ENCODE assay signal across 10 cellular contexts in genomic region chr19:1066251-1066747, GRCh38. TPM values are rescaled to one million over a fixed set of nuclear protein-coding genes. Genes with fewer than 3 reads are reported as not detected.
DNase-seq lines count a peak whose midpoint lies in the region; ATAC-seq, FAIRE-seq and TF ChIP-seq lines count a peak whose summit lies in the region.
"Had no signal": no experiment of that assay in that cellular context is flagged by ENCODE, and none has a peak within 500 bp of the region (broad histone marks: within the 10 kb centered on the region; RNA-seq: fewer than 3 reads in every experiment).

No MANE protein-coding gene starts in this region.

- POLR2A ChIA-PET in WTC11 (lab: Charles Lee): interaction anchor here (0.8 to 3.0 kb wide), 6 partner anchors 16 to 38 kb away, joined by 3 to 14 read pairs (median 6); partner anchors contain the start of genes ABCA7 and GPX4

- H3K9me3 ChIP-seq in GM23248 (ENCODE audit: low read depth) (no peaks in the 10 kb centered on the region), lower lobe of right lung (no peaks in the 10 kb centered on the region)

- peaks cover 17% of the 10 kb centered on the region for H3K4me1 Mint-ChIP-seq in WTC11

- H3K4me3 ChIP-seq in ACC112 (ENCODE audit: low read depth, low read length): peak overlapping the region; percentile 60; the same call in 1 of the 2 replicates
- no peak overlapping the region for H3K4me3 ChIP-seq in GM23248
- peak overlapping the region; percentile 73 for H3K4me3 ChIP-seq in lower lobe of right lung

- no peaks in the 10 kb centered on the region for H3F3A ChIP-seq in GM23248 (ENCODE audit: insufficient read depth)

- 35 to 46% methylated on average over 13 to 17 of the region's 17 CpGs for WGBS in GM23248 (ENCODE audit: low coverage in 1 of 2, low lambda C conversion rate in 2 of 2, missing lambda C conversion rate in 2 of 2), 2 experiments

- TF ChIP-seq CTCF in WTC11 (IDR thresholded peaks at IDR 0.05) (no peak), lower lobe of right lung (IDR thresholded peaks at IDR 0.05) (no peak)

- H3K4me3 Mint-ChIP-seq in WTC11: peak overlapping the region; percentile 60; the same call in 1 of the 2 replicates
- H3K4me3 Mint-ChIP-seq: HFFc6 had no signal

- H3K27ac ChIP-seq in ACC112 (ENCODE audit: low read depth, low read length) (no peak overlapping the region), GM23248 (no peak overlapping the region), lower lobe of right lung (peak overlapping the region; percentile 81)

- no peaks in the 10 kb centered on the region for H3K9me3 Mint-ChIP-seq in WTC11
- H3K9me3 Mint-ChIP-seq: HFFc6 had no signal

- CTCF ChIA-PET in WTC11 (lab: Charles Lee): interaction anchor here (0.8 to 7.5 kb wide), 23 partner anchors 10 to 203 kb away, joined by 3 to 109 read pairs (median 7); partner anchors contain the start of genes ABCA7, CNN2 and GPX4

- H3K4me1 ChIP-seq in ACC112 (ENCODE audit: control insufficient read depth, insufficient read depth, low read length, unreplicated experiment) (no peaks in the 10 kb centered on the region), GM23248 (ENCODE audit: insufficient read depth) (no peaks in the 10 kb centered on the region), lower lobe of right lung (peaks cover 62% of the 10 kb centered on the region)

- no peak for TF ChIP-seq POLR2A in GM12891 (IDR thresholded peaks at IDR 0.05; ENCODE audit: low read depth, low read length)

- ATAC-seq in WTC11 (no peak), lower lobe of right lung (peak; percentile 3 to 4), HG03342 (IDR thresholded peaks at IDR 0.05; ENCODE audit: unreplicated experiment) (no peak)

- intact Hi-C loops in lower lobe of right lung (cut with DNase I): no loop called here

- FAIRE-seq in GM12891 (lab: Jason Lieb, UNC): no peak

- peak overlapping the region; percentile 73 for H3K4me2 ChIP-seq in GM23248 (ENCODE audit: unreplicated experiment)

- no peak overlapping the region for H3K27ac Mint-ChIP-seq in WTC11
- H3K27ac Mint-ChIP-seq: HFFc6 had no signal

- H3K9ac ChIP-seq in GM23248: no peak overlapping the region; the same call in 1 of the 2 replicates

- H3K9me2 ChIP-seq in GM23248 (ENCODE audit: insufficient read depth): no peaks in the 10 kb centered on the region

- H2AFZ ChIP-seq in ACC112 (ENCODE audit: low read length, unreplicated experiment) (no peak overlapping the region), GM23248 (no peak overlapping the region; the same call in 1 of the 2 replicates)

- H4K20me1 ChIP-seq in GM23248 (ENCODE audit: insufficient read depth): no peaks in the 10 kb centered on the region

- H3K36me3 Mint-ChIP-seq in WTC11: no peaks in the 10 kb centered on the region

- peaks cover 27% of the 10 kb centered on the region for H3K27me3 ChIP-seq in ACC112 (ENCODE audit: insufficient read depth, low read length)
- peaks cover 31% of the 10 kb centered on the region for H3K27me3 ChIP-seq in GM23248 (replicated peaks; ENCODE audit: insufficient read depth)
- peaks cover 8% of the 10 kb centered on the region for H3K27me3 ChIP-seq in lower lobe of right lung (ENCODE audit: low read depth)

- DNase-seq in GM23248 (no peak), WTC11 (ENCODE audit: low spot score) (no peak), lower lobe of right lung (peak; percentile 75), NCI-H2171 treated with DMSO at 0.1 percent for 48 hours (lab: John Stamatoyannopoulos, UW) (no peak), C1 segment of cervical spinal cord (lab: John Stamatoyannopoulos, UW) (no peak), GM12891 (ENCODE audit: insufficient read length, low spot score) (no peak)
- DNase-seq: HFFc6, NCI-H1092 treated with DMSO at 0.1 percent for 48 hours had no signal

- in situ Hi-C loops in GM23248 (cut with MboI): no loop called here

- H3K27me3 Mint-ChIP-seq in WTC11 (ENCODE audit: low read depth): peaks cover 33% of the 10 kb centered on the region

- H3K79me2 ChIP-seq in ACC112 (ENCODE audit: control insufficient read depth, insufficient read depth, low read length, unreplicated experiment) (no peaks in the 10 kb centered on the region), GM23248 (ENCODE audit: insufficient read depth) (no peaks in the 10 kb centered on the region)

- H3K36me3 ChIP-seq in ACC112 (ENCODE audit: insufficient read depth, low read length) (no peaks in the 10 kb centered on the region), GM23248 (ENCODE audit: low read depth) (no peaks in the 10 kb centered on the region), lower lobe of right lung (peaks cover 7% of the 10 kb centered on the region)

TF ChIP-seq in WTC11, 78 proteins besides CTCF, POLR2A, EP300 and RAD21:
- no peak for TF ChIP-seq ZBTB21 (CRISPR knock-in tag; IDR thresholded peaks at IDR 0.05; ENCODE audit: borderline replicate concordance)

TF ChIP-seq in GM12891, 5 proteins besides CTCF, POLR2A, EP300 and RAD21:
- TF ChIP-seq SPI1 (IDR thresholded peaks at IDR 0.05; ENCODE audit: low read depth, low read length) (no peak), PAX5 (IDR thresholded peaks at IDR 0.05; ENCODE audit: insufficient read depth, low read length, severe bottlenecking) (no peak), TAF1 (IDR thresholded peaks at IDR 0.05; ENCODE audit: low read depth, low read length) (no peak), POU2F2 (IDR thresholded peaks at IDR 0.05; ENCODE audit: low read depth, low read length) (no peak), POLR2AphosphoS5 (IDR thresholded peaks at IDR 0.05; ENCODE audit: low read depth, low read length) (no peak)

RNA-seq across cellular contexts. Expression of gene ARHGAP45, which starts 0.7 kb away (rescaled TPM):
- 1.5 and 6.3 TPM in 2 replicates for total RNA-seq in GM23248 (2014; rRNA removed; shearing (Covaris generic))
- 3.2 and 3.5 TPM in 2 replicates for polyA plus RNA-seq in GM23248 (2016; fragmentation: Nextera tagmentation; extraction: Ambion mirVana)
- total RNA-seq in WTC11 (2021): 40.9 to 46.4 TPM (median 44.1 TPM) in 3 replicates
- total RNA-seq in lower lobe of right lung: 83.5 TPM
- 71.9 TPM for polyA plus RNA-seq in GM12891 (2012; ENCODE audit: low read depth, missing spikeins)

RNA-seq across cellular contexts. Expression of gene ABCA7, which starts 26.4 kb away (rescaled TPM):
- 1.1 and 2.1 TPM in 2 replicates for total RNA-seq in GM23248 (2014; rRNA removed; shearing (Covaris generic))
- 1.7 and 2.6 TPM in 2 replicates for polyA plus RNA-seq in GM23248 (2016; fragmentation: Nextera tagmentation; extraction: Ambion mirVana)
- total RNA-seq in WTC11 (2021) (40.3 to 45.0 TPM (median 41.3 TPM) in 3 replicates), lower lobe of right lung (53.3 TPM)
- 13.2 TPM for polyA plus RNA-seq in GM12891 (2012; ENCODE audit: low read depth, missing spikeins)

RNA-seq across cellular contexts. Expression of gene POLR2E, which starts 28.9 kb away (rescaled TPM):
- total RNA-seq in GM23248 (2014; rRNA removed; shearing (Covaris generic)): 172 and 233 TPM in 2 replicates
- polyA plus RNA-seq in GM23248 (2016; fragmentation: Nextera tagmentation; extraction: Ambion mirVana): 336 and 347 TPM in 2 replicates
- total RNA-seq in WTC11 (2021): 275 to 291 TPM (median 287 TPM) in 3 replicates
- 158 TPM for total RNA-seq in lower lobe of right lung
- 196 TPM for polyA plus RNA-seq in GM12891 (2012; ENCODE audit: low read depth, missing spikeins)

RNA-seq across cellular contexts. Expression of gene GPX4, which starts 37.5 kb away (rescaled TPM):
- total RNA-seq in GM23248 (2014; rRNA removed; shearing (Covaris generic)): 298 and 323 TPM in 2 replicates
- 601 and 607 TPM in 2 replicates for polyA plus RNA-seq in GM23248 (2016; fragmentation: Nextera tagmentation; extraction: Ambion mirVana)
- total RNA-seq in WTC11 (2021) (363 to 377 TPM (median 368 TPM) in 3 replicates), lower lobe of right lung (378 TPM)
- 472 TPM for polyA plus RNA-seq in GM12891 (2012; ENCODE audit: low read depth, missing spikeins)

RNA-seq across cellular contexts. Expression of gene CNN2, which starts 39.9 kb away (rescaled TPM):
- 239 and 244 TPM in 2 replicates for total RNA-seq in GM23248 (2014; rRNA removed; shearing (Covaris generic))
- 400 and 415 TPM in 2 replicates for polyA plus RNA-seq in GM23248 (2016; fragmentation: Nextera tagmentation; extraction: Ambion mirVana)
- total RNA-seq in WTC11 (2021) (387 to 391 TPM (median 390 TPM) in 3 replicates), lower lobe of right lung (158 TPM)
- 101 TPM for polyA plus RNA-seq in GM12891 (2012; ENCODE audit: low read depth, missing spikeins)

Comparison
In these comparisons a context has a peak if more than half of its experiments do, and no peak if none do; other contexts are left out.
1. ATAC-seq: peak in lower lobe of right lung (2 of 2); none in WTC11 (single experiment) and HG03342 (single experiment).
2. RNA of gene ABCA7, which starts 26.4 kb away (total RNA-seq): 53.3 TPM in lower lobe of right lung (single experiment) and 40.3 to 45.0 TPM in WTC11; 1.1 to 2.1 TPM in GM23248; every median in the first group is over 10 times any median in the second.